Comparison of ENCODE assay signal across 23 cellular contexts in the genomic region with DNA sequence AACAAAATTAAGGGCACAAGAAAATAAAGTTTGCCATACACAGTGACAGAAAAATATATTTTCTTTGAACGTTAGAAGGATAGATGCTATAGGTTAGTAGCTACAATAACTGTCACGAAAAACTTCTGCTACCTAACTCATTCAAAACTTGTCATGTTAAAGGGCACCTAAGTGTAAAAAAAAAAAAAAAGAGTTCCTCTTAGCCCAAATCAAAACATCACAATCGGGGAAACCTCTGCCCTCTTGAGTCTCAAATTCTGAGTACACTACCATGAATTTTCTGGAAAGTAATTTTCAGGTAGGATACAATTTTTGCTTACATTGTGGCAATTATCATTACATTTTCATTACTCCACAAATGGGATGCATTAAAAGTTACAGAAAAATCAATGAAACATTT.
"Had no signal": no experiment of that assay in that cellular context is flagged by ENCODE, and none has a peak within 500 bp of the region (broad histone marks: within the 10 kb centered on the region; RNA-seq: fewer than 3 reads in every experiment).

No MANE protein-coding gene starts in this region.

- H3K9me3 ChIP-seq: esophagus muscularis mucosa, left lung, mucosa of descending colon, upper lobe of right lung had no signal

- H3K27me3 ChIP-seq: esophagus muscularis mucosa, left lung, upper lobe of right lung had no signal

- H3K36me3 ChIP-seq: esophagus muscularis mucosa, left lung, upper lobe of right lung had no signal

- H3K27ac Mint-ChIP-seq: activated B cell treated with CpG ODN at 0.5 μM for 24 hours; activated CD8-positive, alpha-beta T cell treated with anti-CD3 and anti-CD28 coated beads, Interleukin-2, amount 10 ng/mL, durations not matched to agents 7 days and 5 days; activated naive CD8-positive, alpha-beta T cell treated with anti-CD3 and anti-CD28 coated beads for 36 hours; activated T-cell treated with anti-CD3 and anti-CD28 coated beads, Interleukin-2, amount 50 U/mL, for 72 hours; memory B cell; naive thymus-derived CD4-positive, alpha-beta T cell had no signal

- H3K9me3 Mint-ChIP-seq: activated B cell treated with CpG ODN at 0.5 μM for 24 hours; activated naive CD8-positive, alpha-beta T cell treated with anti-CD3 and anti-CD28 coated beads for 36 hours; activated T-cell treated with anti-CD3 and anti-CD28 coated beads, Interleukin-2, amount 50 U/mL, for 72 hours; brain; memory B cell; naive thymus-derived CD4-positive, alpha-beta T cell had no signal

- H3K27ac ChIP-seq: left lung, upper lobe of right lung had no signal

- H3K4me3 Mint-ChIP-seq: activated B cell treated with CpG ODN at 0.5 μM for 24 hours; activated CD8-positive, alpha-beta T cell treated with anti-CD3 and anti-CD28 coated beads, Interleukin-2, amount 10 ng/mL, durations not matched to agents 7 days and 5 days; activated naive CD8-positive, alpha-beta T cell treated with anti-CD3 and anti-CD28 coated beads for 36 hours; memory B cell; naive thymus-derived CD4-positive, alpha-beta T cell had no signal

- H3K27me3 Mint-ChIP-seq: activated B cell treated with CpG ODN at 0.5 μM for 24 hours; activated naive CD8-positive, alpha-beta T cell treated with anti-CD3 and anti-CD28 coated beads for 36 hours; memory B cell; naive thymus-derived CD4-positive, alpha-beta T cell had no signal

- DNase-seq: activated B cell treated with CpG ODN at 0.5 μM for 24 hours; activated CD4-positive, alpha-beta T cell treated with anti-CD3 and anti-CD28 coated beads for 48 hours; activated CD8-positive, alpha-beta memory T cell treated with anti-CD3 and anti-CD28 coated beads, Interleukin-2, amount 50 U/mL, for 4 hours; activated CD8-positive, alpha-beta T cell treated with anti-CD3 and anti-CD28 coated beads, Interleukin-2, amount 10 ng/mL, durations not matched to agents 7 days and 5 days; activated naive CD8-positive, alpha-beta T cell treated with anti-CD3 and anti-CD28 coated beads for 36 hours; activated T-cell treated with anti-CD3 and anti-CD28 coated beads, Interleukin-2, amount 50 U/mL, for 72 hours; amygdala; central memory CD4-positive, alpha-beta T cell; hypothalamus; kidney; left lung; naive thymus-derived CD4-positive, alpha-beta T cell; right cardiac atrium; stimulated activated CD4-positive, alpha-beta T cell treated with anti-CD3 and anti-CD28 coated beads, Interleukin-4, amount 100 ng/mL, for 4 hours; stimulated activated CD8-positive, alpha-beta memory T cell treated with anti-CD3 and anti-CD28 coated beads, Interleukin-4, amount 100 ng/mL, for 48 hours; stimulated activated naive CD8-positive, alpha-beta T cell treated with anti-CD3 and anti-CD28 coated beads, Interleukin-15, Interleukin-2, amounts not matched to agents 100 U/mL and 50 U/mL, for 24 hours; T-helper 2 cell; upper lobe of right lung had no signal

- H3K4me3 ChIP-seq: coronary artery, esophagus muscularis mucosa, left lung, mucosa of descending colon, upper lobe of right lung had no signal
